ENCODE assay signal across 25 cellular contexts in genomic region chr2:240887631-240888030, GRCh38. TPM values are rescaled to one million over a fixed set of nuclear protein-coding genes. Genes with fewer than 3 reads are reported as not detected.
DNase-seq lines count a peak whose midpoint lies in the region; ATAC-seq and TF ChIP-seq lines count a peak whose summit lies in the region.
"Had no signal": no experiment of that assay in that cellular context is flagged by ENCODE, and none has a peak within 500 bp of the region (broad histone marks: within the 10 kb centered on the region; RNA-seq: fewer than 3 reads in every experiment).

No MANE protein-coding gene starts in this region.

- no peaks in the 10 kb centered on the region for H3K27me3 Mint-ChIP-seq in CD4-positive, alpha-beta memory T cell
- H3K27me3 Mint-ChIP-seq in activated CD4-positive, alpha-beta memory T cell treated with anti-CD3 and anti-CD28 coated beads for 36 hours: no peaks in the 10 kb centered on the region

- no peak overlapping the region for H3K27ac Mint-ChIP-seq in CD4-positive, alpha-beta memory T cell
- H3K27ac Mint-ChIP-seq in activated CD4-positive, alpha-beta memory T cell treated with anti-CD3 and anti-CD28 coated beads for 36 hours: no peak overlapping the region
- H3K27ac Mint-ChIP-seq: CD8-positive, alpha-beta memory T cell; GM23338; HFFc6 had no signal

- H3K4me3 ChIP-seq in right cardiac atrium (ENCODE audit: low read length): no peak overlapping the region
- H3K4me3 ChIP-seq in H7 (ENCODE audit: insufficient read depth, low read depth, low read length): no peak overlapping the region
- H3K4me3 ChIP-seq in spleen: no peak overlapping the region
- H3K4me3 ChIP-seq in CD4-positive, alpha-beta memory T cell (ENCODE audit: low read length in 2 of 2): no peak overlapping the region
- H3K4me3 ChIP-seq: GM12878, GM23338, K562 had no signal

- H3K36me3 Mint-ChIP-seq in CD4-positive, alpha-beta memory T cell: no peaks in the 10 kb centered on the region
- no peaks in the 10 kb centered on the region for H3K36me3 Mint-ChIP-seq in activated CD4-positive, alpha-beta memory T cell treated with anti-CD3 and anti-CD28 coated beads for 36 hours
- H3K36me3 Mint-ChIP-seq: CD8-positive, alpha-beta memory T cell had no signal

- ATAC-seq in right cardiac atrium (no peak), left ventricle myocardium superior (no peak), left lobe of liver (peak; percentile 1)
- ATAC-seq: GM12878, HCT116, K562 had no signal

- H3K27ac ChIP-seq in right cardiac atrium (ENCODE audit: low read length): no peak overlapping the region
- no peak overlapping the region for H3K27ac ChIP-seq in spleen
- H3K27ac ChIP-seq in CD4-positive, alpha-beta memory T cell (ENCODE audit: low read depth, low read length): no peak overlapping the region
- H3K27ac ChIP-seq: HL-60 had no signal

- TF ChIP-seq CTCF in spleen (IDR thresholded peaks at IDR 0.05 in 8 of 11, conservative IDR thresholded peaks at IDR 0.05 in 3 of 11): no peak

- CTCF ChIA-PET in CD4-positive, alpha-beta memory T cell (lab: Charles Lee; ENCODE audit: partially characterized antibody): no interaction called here
- CTCF ChIA-PET in activated CD4-positive, alpha-beta memory T cell treated with anti-CD3 and anti-CD28 coated beads for 36 hours (lab: Charles Lee): interaction anchor here (0.8 kb wide), 1 partner anchor 36 kb away, joined by 3 read pairs; no protein-coding TSS in a partner anchor

- H3K4me1 ChIP-seq in right cardiac atrium (ENCODE audit: control insufficient read depth, insufficient read depth, low read length): no peaks in the 10 kb centered on the region
- no peaks in the 10 kb centered on the region for H3K4me1 ChIP-seq in spleen
- no peaks in the 10 kb centered on the region for H3K4me1 ChIP-seq in CD4-positive, alpha-beta memory T cell (ENCODE audit: insufficient read depth, low read length)
- H3K4me1 ChIP-seq: BE2C had no signal

- H3K9me3 ChIP-seq in right cardiac atrium (ENCODE audit: control insufficient read depth, low read length) (no peaks in the 10 kb centered on the region), spleen (no peaks in the 10 kb centered on the region)
- no peaks in the 10 kb centered on the region for H3K9me3 ChIP-seq in CD4-positive, alpha-beta memory T cell (ENCODE audit: control insufficient read depth in 1 of 2, low read length in 2 of 2)
- H3K9me3 ChIP-seq: BE2C had no signal

- no peaks in the 10 kb centered on the region for H3K36me3 ChIP-seq in H7 (replicated peaks; ENCODE audit: control insufficient read depth, insufficient read depth, low read length)
- H3K36me3 ChIP-seq in spleen: no peaks in the 10 kb centered on the region
- H3K36me3 ChIP-seq in CD4-positive, alpha-beta memory T cell (ENCODE audit: insufficient read depth, low read length): no peaks in the 10 kb centered on the region
- H3K36me3 ChIP-seq: BE2C had no signal

- no peak for TF ChIP-seq POLR2A in spleen (IDR thresholded peaks at IDR 0.05)

- H3K4me3 Mint-ChIP-seq in CD4-positive, alpha-beta memory T cell: no peak overlapping the region
- no peak overlapping the region for H3K4me3 Mint-ChIP-seq in activated CD4-positive, alpha-beta memory T cell treated with anti-CD3 and anti-CD28 coated beads for 36 hours
- H3K4me3 Mint-ChIP-seq: CD8-positive, alpha-beta memory T cell; GM23338; HFFc6 had no signal

- intact Hi-C loops in right cardiac atrium (cut with DNase I) (no loop called here), left ventricle myocardium superior (cut with micrococcal nuclease) (no loop called here), spleen (cut with DNase I; ENCODE audit: low total_unique reads) (no loop called here)
- intact Hi-C loops in CD4-positive, alpha-beta memory T cell (cut with micrococcal nuclease): no loop called here
- intact Hi-C loops in activated CD4-positive, alpha-beta memory T cell treated with anti-CD3 and anti-CD28 coated beads for 36 hours (cut with micrococcal nuclease): no loop called here

- H3K27me3 ChIP-seq in right cardiac atrium (ENCODE audit: control insufficient read depth, insufficient read depth) (no peaks in the 10 kb centered on the region), H7 (ENCODE audit: control insufficient read depth, insufficient read depth, low read length) (no peaks in the 10 kb centered on the region), spleen (replicated peaks in 1 of 7) (no peaks in the 10 kb centered on the region)
- no peaks in the 10 kb centered on the region for H3K27me3 ChIP-seq in CD4-positive, alpha-beta memory T cell (ENCODE audit: insufficient read depth, low read length)
- H3K27me3 ChIP-seq: BE2C had no signal

- H3K9me3 Mint-ChIP-seq in CD4-positive, alpha-beta memory T cell: peaks cover 0 to 2% (median 0%) of the 10 kb centered on the region in 8 donors
- H3K9me3 Mint-ChIP-seq in activated CD4-positive, alpha-beta memory T cell treated with anti-CD3 and anti-CD28 coated beads for 36 hours: no peaks in the 10 kb centered on the region
- H3K9me3 Mint-ChIP-seq: CD8-positive, alpha-beta memory T cell; GM23338; HFFc6 had no signal

- WGBS in right cardiac atrium: 88% methylated on average over 4 of the region's 4 CpGs
- 63 to 94% (median 90%) methylated on average over 4 of the region's 4 CpGs for WGBS in spleen, 5 donors

- POLR2A ChIA-PET in CD4-positive, alpha-beta memory T cell (lab: Charles Lee; ENCODE audit: partially characterized antibody): no interaction called here
- POLR2A ChIA-PET in activated CD4-positive, alpha-beta memory T cell treated with anti-CD3 and anti-CD28 coated beads for 36 hours (lab: Charles Lee): no interaction called here

- DNase-seq in right cardiac atrium (peak in 2 of 3 donors; percentile 20 to 28), left ventricle myocardium superior (no peak), H7 (peak; percentile 65), left lobe of liver (ENCODE audit: low spot score) (no peak), spleen (peak; percentile 46), NCI-H2196 treated with DMSO at 0.1 percent for 48 hours (lab: John Stamatoyannopoulos, UW; ENCODE audit: unreplicated experiment) (no peak)
- DNase-seq in CD4-positive, alpha-beta memory T cell: no peak
- DNase-seq in activated CD4-positive, alpha-beta memory T cell treated with anti-CD3 and anti-CD28 coated beads for 36 hours: no peak
- DNase-seq: ACHN; BE2C; CD8-positive, alpha-beta memory T cell; COR-L47; DMS 273 treated with DMSO at 0.1 percent for 48 hours; DMS53; DND-41; EL; HFFc6; IMR-90 had no signal

- H3K4me1 Mint-ChIP-seq in CD4-positive, alpha-beta memory T cell: no peaks in the 10 kb centered on the region
- no peaks in the 10 kb centered on the region for H3K4me1 Mint-ChIP-seq in activated CD4-positive, alpha-beta memory T cell treated with anti-CD3 and anti-CD28 coated beads for 36 hours (ENCODE audit: low read depth)
- H3K4me1 Mint-ChIP-seq: CD8-positive, alpha-beta memory T cell had no signal

RNA-seq across cellular contexts. Expression of gene MAB21L4, which starts 8.3 kb away (rescaled TPM):
- total RNA-seq in right cardiac atrium: not detected
- not detected for polyA plus RNA-seq in right cardiac atrium
- not detected for total RNA-seq in left ventricle myocardium superior
- not detected in 2 replicates for total RNA-seq in H7 (2014; rRNA removed; shearing (Covaris generic))
- 19.3 TPM for total RNA-seq in left lobe of liver
- under 1 TPM in 2 of 7 donors, not detected in 5; 0.33 to 0.70 TPM for total RNA-seq in spleen
- under 1 TPM in 2 of 3 donors, not detected in 1; 0.04 to 0.13 TPM for polyA plus RNA-seq in spleen
- total RNA-seq in CD4-positive, alpha-beta memory T cell: not detected
- polyA plus RNA-seq in CD4-positive, alpha-beta memory T cell: not detected
- total RNA-seq in activated CD4-positive, alpha-beta memory T cell treated with anti-CD3 and anti-CD28 coated beads for 36 hours: not detected
- total RNA-seq: CD8-positive, alpha-beta memory T cell; G401; GM12878; GM23338; HFFc6; HT1080; IMR-90; K562 had no signal
- polyA plus RNA-seq: CD8-positive, alpha-beta memory T cell; GM23338; IMR-90 had no signal

RNA-seq across cellular contexts. Expression of gene CROCC2, which starts 18.5 kb away (rescaled TPM):
- total RNA-seq in right cardiac atrium (under 1 TPM in 1 of 4 donors, not detected in 3; 0.03 TPM), left ventricle myocardium superior (not detected), left lobe of liver (0.05 TPM), spleen (1 to 10 TPM in 4 of 7 donors, under 1 TPM in 3; 0.29 to 3.6 (median 1.1) TPM)
- polyA plus RNA-seq in right cardiac atrium (not detected), spleen (under 1 TPM; 0.04 to 0.74 (median 0.17) TPM)
- total RNA-seq in H7 (2014; rRNA removed; shearing (Covaris generic)): 0.38 TPM in 1 of 2 replicates, not detected in the other
- total RNA-seq in CD4-positive, alpha-beta memory T cell: not detected
- polyA plus RNA-seq in CD4-positive, alpha-beta memory T cell: not detected
- total RNA-seq in activated CD4-positive, alpha-beta memory T cell treated with anti-CD3 and anti-CD28 coated beads for 36 hours: not detected
- total RNA-seq: CD8-positive, alpha-beta memory T cell; G401; GM12878; GM23338; HFFc6; HT1080; IMR-90; K562 had no signal
- polyA plus RNA-seq: CD8-positive, alpha-beta memory T cell; GM12878; GM23338; IMR-90; K562 had no signal

RNA-seq across cellular contexts. Expression of gene AGXT, which starts 19.0 kb away (rescaled TPM):
- total RNA-seq in right cardiac atrium (not detected), left ventricle myocardium superior (0.12 TPM), left lobe of liver (1,805 TPM), spleen (1 to 10 TPM in 5 of 7 donors, under 1 TPM in 1, not detected in 1; 0.70 to 4.5 (median 3.8) TPM)
- polyA plus RNA-seq in right cardiac atrium (0.14 TPM), spleen (1 to 10 TPM in 2 of 3 donors, under 1 TPM in 1; 0.61 to 1.5 (median 1.2) TPM)
- total RNA-seq in H7 (2014; rRNA removed; shearing (Covaris generic)): not detected in 2 replicates
- total RNA-seq in CD4-positive, alpha-beta memory T cell: not detected
- polyA plus RNA-seq in CD4-positive, alpha-beta memory T cell: not detected
- not detected for total RNA-seq in activated CD4-positive, alpha-beta memory T cell treated with anti-CD3 and anti-CD28 coated beads for 36 hours
- total RNA-seq: CD8-positive, alpha-beta memory T cell; G401; GM23338; HFFc6; HT1080; IMR-90 had no signal
- polyA plus RNA-seq: CD8-positive, alpha-beta memory T cell; GM12878; GM23338; IMR-90; K562 had no signal

Comparison
In these comparisons a context has a peak if more than half of its experiments do, and no peak if none do; other contexts are left out.
1. DNase-seq: peak in right cardiac atrium (2 of 3), H7 (single experiment) and spleen (single experiment); none in left ventricle myocardium superior (single experiment), left lobe of liver (single experiment), CD4-positive, alpha-beta memory T cell (0 of 5), activated CD4-positive, alpha-beta memory T cell treated with anti-CD3 and anti-CD28 coated beads for 36 hours (single experiment) and NCI-H2196 treated with DMSO at 0.1 percent for 48 hours (single experiment).
2. RNA of gene MAB21L4, which starts 8.3 kb away (total RNA-seq): 19.3 TPM in left lobe of liver (single experiment); 0.33 to 0.70 TPM in spleen, not detected in right cardiac atrium, not detected in left ventricle myocardium superior (single experiment), not detected in H7, not detected in CD4-positive, alpha-beta memory T cell and not detected in activated CD4-positive, alpha-beta memory T cell treated with anti-CD3 and anti-CD28 coated beads for 36 hours; every median in the first group is over 10 times any median in the second.
3. RNA of gene AGXT, which starts 19.0 kb away (total RNA-seq): 1,805 TPM in left lobe of liver (single experiment); 0.70 to 4.5 TPM in spleen, 0.12 TPM in left ventricle myocardium superior (single experiment), not detected in right cardiac atrium, not detected in H7, not detected in CD4-positive, alpha-beta memory T cell and not detected in activated CD4-positive, alpha-beta memory T cell treated with anti-CD3 and anti-CD28 coated beads for 36 hours; every median in the first group is over 100 times any median in the second.